10 cellular contexts compared by ENCODE assay signal in the genomic region with DNA sequence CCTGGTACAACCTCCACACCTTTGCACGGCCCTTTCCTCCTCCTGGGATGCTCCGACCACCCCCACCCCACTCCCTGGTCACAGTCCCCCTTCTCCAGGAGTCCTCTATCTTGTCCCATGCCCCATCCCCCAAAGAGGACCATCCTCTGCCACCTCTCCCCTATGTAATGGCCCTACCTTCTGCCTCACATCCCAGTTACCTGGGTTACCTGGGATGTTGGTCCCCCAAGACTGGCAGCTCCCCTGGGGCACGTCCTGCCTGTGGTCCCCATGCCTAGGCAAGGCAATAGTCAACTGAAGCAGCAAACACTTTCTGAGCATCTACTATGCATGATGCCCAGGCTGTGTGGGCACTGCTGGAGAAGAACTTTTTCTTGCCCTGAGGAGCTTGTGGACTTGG. TPM values are rescaled to one million over a fixed set of nuclear protein-coding genes. Genes with fewer than 3 reads are reported as not detected.
"Had no signal": no experiment of that assay in that cellular context is flagged by ENCODE, and none has a peak within 500 bp of the region (broad histone marks: within the 10 kb centered on the region; RNA-seq: fewer than 3 reads in every experiment).

No MANE protein-coding gene starts in this region.

- H3K4me3 ChIP-seq: GM23248, HAP-1 had no signal

- H3K9me3 ChIP-seq: HAP-1 had no signal

- H3K4me3 Mint-ChIP-seq: HFFc6, IgD-negative memory B cell had no signal

- H3K27ac Mint-ChIP-seq: HFFc6 had no signal

- H3K36me3 ChIP-seq: HAP-1 had no signal

- H3K27ac ChIP-seq: GM23248, HL-60 had no signal

- DNase-seq: GM23248, GOT3, H7, HFFc6, KBM-7 had no signal

- H3K9ac ChIP-seq: GM23248 had no signal

- H3K9me3 Mint-ChIP-seq: HFFc6, IgD-negative memory B cell had no signal

- H3K4me1 ChIP-seq: HAP-1 had no signal

- H2AFZ ChIP-seq: GM23248 had no signal

RNA-seq across cellular contexts. Expression of a gene that starts 8.7 kb away (rescaled TPM):
- total RNA-seq: GM23248, H4, HT1080 had no signal
